Comparison of ENCODE assay signal across 18 cellular contexts in genomic region chr4:112858751-112859150, GRCh38.
"Had no signal": no experiment of that assay in that cellular context is flagged by ENCODE, and none has a peak within 500 bp of the region (broad histone marks: within the 10 kb centered on the region; RNA-seq: fewer than 3 reads in every experiment).

No MANE protein-coding gene starts in this region.

- H3K27me3 ChIP-seq: ascending aorta, brain microvascular endothelial cell, transverse colon had no signal

- H3K36me3 Mint-ChIP-seq: activated naive CD4-positive, alpha-beta T cell treated with anti-CD3 and anti-CD28 coated beads, Interleukin-2, amount 50 U/mL, for 24 hours; natural killer cell treated with Interleukin-12 subunit alpha and Interleukin-12 subunit beta and Interleukin-15 and Interleukin-18, amount 100 ng/mL, for 72 hours had no signal

- H3K4me3 Mint-ChIP-seq: activated naive CD4-positive, alpha-beta T cell treated with anti-CD3 and anti-CD28 coated beads, Interleukin-2, amount 50 U/mL, for 24 hours; natural killer cell treated with Interleukin-12 subunit alpha and Interleukin-12 subunit beta and Interleukin-15 and Interleukin-18, amount 100 ng/mL, for 72 hours had no signal

- H3K27ac Mint-ChIP-seq: activated naive CD4-positive, alpha-beta T cell treated with anti-CD3 and anti-CD28 coated beads, Interleukin-2, amount 50 U/mL, for 24 hours; natural killer cell treated with Interleukin-12 subunit alpha and Interleukin-12 subunit beta and Interleukin-15 and Interleukin-18, amount 100 ng/mL, for 72 hours had no signal

- H3K4me3 ChIP-seq: ascending aorta, transverse colon had no signal

- H3K36me3 ChIP-seq: ascending aorta, brain microvascular endothelial cell, transverse colon had no signal

- H3K9me3 ChIP-seq: ascending aorta, transverse colon had no signal

- H3K4me1 Mint-ChIP-seq: activated naive CD4-positive, alpha-beta T cell treated with anti-CD3 and anti-CD28 coated beads, Interleukin-2, amount 50 U/mL, for 24 hours had no signal

- DNase-seq: activated gamma-delta T cell treated with Interleukin-2 at 50 U/mL for 16 hours; activated T-cell treated with anti-CD3 and anti-CD28 coated beads, Interleukin-2, amount 50 U/mL, for 1 hour; brain microvascular endothelial cell; central memory CD4-positive, alpha-beta T cell; dermis blood vessel endothelial cell; effector memory CD4-positive, alpha-beta T cell; left ventricle myocardium superior; mammary epithelial cell; occipital lobe; posterior cingulate gyrus; retina; stimulated activated CD4-positive, alpha-beta T cell treated with anti-CD3 and anti-CD28 coated beads, Interleukin-2, amount 100 ng/mL, for 48 hours; stimulated activated naive CD4-positive, alpha-beta T cell treated with Interleukin-2 at 50 U/mL for 16 hours; T-helper 1 cell; transverse colon had no signal

- H3K27ac ChIP-seq: brain microvascular endothelial cell had no signal

- H3K9me3 Mint-ChIP-seq: activated naive CD4-positive, alpha-beta T cell treated with anti-CD3 and anti-CD28 coated beads, Interleukin-2, amount 50 U/mL, for 24 hours had no signal
